ENCODE assay signal across 8 cellular contexts in genomic region chr21:25350056-25350455, GRCh38.
DNase-seq lines count a peak whose midpoint lies in the region; ATAC-seq lines count a peak whose summit lies in the region.

No MANE protein-coding gene starts in this region.

- ATAC-seq in activated T-cell treated with anti-CD3 and anti-CD28 coated beads, Interleukin-2, amount 50 U/mL, for 72 hours (replicated peaks in 1 of 2): peak in 1 of 2 donors; percentile 45
- no peak for ATAC-seq in GM18502 (IDR thresholded peaks at IDR 0.05; ENCODE audit: poor library complexity, unreplicated experiment)
- ATAC-seq in GM19328 (IDR thresholded peaks at IDR 0.05; ENCODE audit: unreplicated experiment): no peak

- peak; percentile 69 for DNase-seq in ELR (ENCODE audit: low read depth)
- DNase-seq in HuH-7 (ENCODE audit: low spot score): peak; percentile 4
- peak; percentile 44 to 46 for DNase-seq in activated T-cell treated with anti-CD3 and anti-CD28 coated beads, Interleukin-2, amount 50 U/mL, for 72 hours
- peak; percentile 13 for DNase-seq in mucosa of gallbladder (ENCODE audit: low spot score)
- DNase-seq in effector CD4-positive, alpha-beta T cell: no peak
- DNase-seq in NCI-H526 treated with DMSO at 0.1 percent for 48 hours (lab: John Stamatoyannopoulos, UW): no peak

- no peak overlapping the region for H3K4me3 Mint-ChIP-seq in activated T-cell treated with anti-CD3 and anti-CD28 coated beads, Interleukin-2, amount 50 U/mL, for 72 hours

- peaks cover 3 to 4% of the 10 kb centered on the region in 2 donors for H3K36me3 Mint-ChIP-seq in activated T-cell treated with anti-CD3 and anti-CD28 coated beads, Interleukin-2, amount 50 U/mL, for 72 hours (ENCODE audit: insufficient read depth in 2 of 2)

- H3K27ac Mint-ChIP-seq in activated T-cell treated with anti-CD3 and anti-CD28 coated beads, Interleukin-2, amount 50 U/mL, for 72 hours: no peak overlapping the region

- H3K4me1 Mint-ChIP-seq in activated T-cell treated with anti-CD3 and anti-CD28 coated beads, Interleukin-2, amount 50 U/mL, for 72 hours (ENCODE audit: low read depth): peaks cover 6% of the 10 kb centered on the region

- peaks cover 37% of the 10 kb centered on the region for H3K27me3 Mint-ChIP-seq in activated T-cell treated with anti-CD3 and anti-CD28 coated beads, Interleukin-2, amount 50 U/mL, for 72 hours (ENCODE audit: low read depth)

- H3K9me3 Mint-ChIP-seq in activated T-cell treated with anti-CD3 and anti-CD28 coated beads, Interleukin-2, amount 50 U/mL, for 72 hours: peaks cover 0 to 3% of the 10 kb centered on the region in 2 donors

Comparison
In these comparisons a context has a peak if more than half of its experiments do, and no peak if none do; other contexts are left out.
1. DNase-seq: peak in ELR (single experiment), HuH-7 (single experiment), activated T-cell treated with anti-CD3 and anti-CD28 coated beads, Interleukin-2, amount 50 U/mL, for 72 hours (2 of 2) and mucosa of gallbladder (single experiment); none in effector CD4-positive, alpha-beta T cell (single experiment) and NCI-H526 treated with DMSO at 0.1 percent for 48 hours (single experiment).